ENCODE assay signal across 9 cellular contexts in genomic region chr5:171272996-171273970, GRCh38. TPM values are rescaled to one million over a fixed set of nuclear protein-coding genes. Genes with fewer than 3 reads are reported as not detected.
DNase-seq lines count a peak whose midpoint lies in the region; ATAC-seq and TF ChIP-seq lines count a peak whose summit lies in the region.
"Had no signal": no experiment of that assay in that cellular context is flagged by ENCODE, and none has a peak within 500 bp of the region (broad histone marks: within the 10 kb centered on the region; RNA-seq: fewer than 3 reads in every experiment).

No MANE protein-coding gene starts in this region.

- no peaks in the 10 kb centered on the region for H3K36me3 ChIP-seq in A673 (ENCODE audit: insufficient read depth, low read length, poor library complexity, severe bottlenecking)

- H3K4me3 Mint-ChIP-seq in endothelial cell (ENCODE audit: unreplicated experiment) = no peak overlapping the region
- no peak overlapping the region for H3K4me3 Mint-ChIP-seq in activated T-helper 1 cell treated with anti-CD3 and anti-CD28 coated beads, Interleukin-12 subunit alpha, Interleukin-12 subunit beta, Interleukin-2, Interleukin-4 antibody, amounts not matched to agents 30 ng/mL and 10 ng/mL and 1 ng/mL, durations not matched to agents 14 hours and 24 hours and 36 hours

- no peaks in the 10 kb centered on the region for H3K4me1 ChIP-seq in A673 (ENCODE audit: insufficient read depth, low read length, poor library complexity, severe bottlenecking)

- TF ChIP-seq CTCF in A673 (conservative IDR thresholded peaks at IDR 0.05; ENCODE audit: low read depth, low read length) = peak; percentile 34
- TF ChIP-seq CTCF in GM12873 (IDR thresholded peaks at IDR 0.05; ENCODE audit: insufficient read depth, low read depth, low read length, missing control alignments) = peak; percentile 59
- TF ChIP-seq CTCF in endothelial cell (IDR thresholded peaks at IDR 0.05; ENCODE audit: unreplicated experiment) = no peak

- no peaks in the 10 kb centered on the region for H3K4me1 Mint-ChIP-seq in endothelial cell (ENCODE audit: unreplicated experiment)
- H3K4me1 Mint-ChIP-seq in activated T-helper 1 cell treated with anti-CD3 and anti-CD28 coated beads, Interleukin-12 subunit alpha, Interleukin-12 subunit beta, Interleukin-2, Interleukin-4 antibody, amounts not matched to agents 30 ng/mL and 10 ng/mL and 1 ng/mL, durations not matched to agents 14 hours and 24 hours and 36 hours (ENCODE audit: low read depth) = no peaks in the 10 kb centered on the region

- no peaks in the 10 kb centered on the region for H3K36me3 Mint-ChIP-seq in endothelial cell (ENCODE audit: low read depth, unreplicated experiment)
- H3K36me3 Mint-ChIP-seq in activated T-helper 1 cell treated with anti-CD3 and anti-CD28 coated beads, Interleukin-12 subunit alpha, Interleukin-12 subunit beta, Interleukin-2, Interleukin-4 antibody, amounts not matched to agents 30 ng/mL and 10 ng/mL and 1 ng/mL, durations not matched to agents 14 hours and 24 hours and 36 hours (ENCODE audit: low read depth) = no peaks in the 10 kb centered on the region

- no TSS peak for BruUV-seq in A673 (replicated peaks; lab: Mats Ljungman, UMichigan)

- ATAC-seq in HG02798 (IDR thresholded peaks at IDR 0.05; ENCODE audit: poor library complexity, unreplicated experiment) = no peak
- ATAC-seq: Right ventricle myocardium inferior had no signal

- no peak overlapping the region for H3K27ac Mint-ChIP-seq in endothelial cell (ENCODE audit: unreplicated experiment)
- H3K27ac Mint-ChIP-seq in activated T-helper 1 cell treated with anti-CD3 and anti-CD28 coated beads, Interleukin-12 subunit alpha, Interleukin-12 subunit beta, Interleukin-2, Interleukin-4 antibody, amounts not matched to agents 30 ng/mL and 10 ng/mL and 1 ng/mL, durations not matched to agents 14 hours and 24 hours and 36 hours = no peak overlapping the region

- no peak overlapping the region for H3K27ac ChIP-seq in A673 (ENCODE audit: low read depth, low read length, poor library complexity, severe bottlenecking)

- H3K27me3 Mint-ChIP-seq in endothelial cell (ENCODE audit: unreplicated experiment) = no peaks in the 10 kb centered on the region
- H3K27me3 Mint-ChIP-seq in activated T-helper 1 cell treated with anti-CD3 and anti-CD28 coated beads, Interleukin-12 subunit alpha, Interleukin-12 subunit beta, Interleukin-2, Interleukin-4 antibody, amounts not matched to agents 30 ng/mL and 10 ng/mL and 1 ng/mL, durations not matched to agents 14 hours and 24 hours and 36 hours (ENCODE audit: insufficient read depth) = peaks cover 10% of the 10 kb centered on the region

- H3K4me3 ChIP-seq in A673 (ENCODE audit: low read depth, low read length, poor library complexity, severe bottlenecking) = no peak overlapping the region

- no peaks in the 10 kb centered on the region for H3K27me3 ChIP-seq in A673 (replicated peaks; ENCODE audit: insufficient read depth, low read depth, low read length, poor library complexity)

- CTCF ChIA-PET in A673 (lab: Charles Lee) = no interaction called here

- H3K9me3 ChIP-seq in A673 (ENCODE audit: low read depth, low read length, poor library complexity, severe bottlenecking) = no peaks in the 10 kb centered on the region

- no peaks in the 10 kb centered on the region for H3K9me3 Mint-ChIP-seq in endothelial cell (ENCODE audit: unreplicated experiment)
- H3K9me3 Mint-ChIP-seq in activated T-helper 1 cell treated with anti-CD3 and anti-CD28 coated beads, Interleukin-12 subunit alpha, Interleukin-12 subunit beta, Interleukin-2, Interleukin-4 antibody, amounts not matched to agents 30 ng/mL and 10 ng/mL and 1 ng/mL, durations not matched to agents 14 hours and 24 hours and 36 hours = no peaks in the 10 kb centered on the region

- DNase-seq in A673 (ENCODE audit: low spot score) = no peak
- DNase-seq in NOMO-1 (lab: John Stamatoyannopoulos, UW; ENCODE audit: unreplicated experiment in 2 of 2) = peak; percentile 6 to 9
- DNase-seq in endothelial cell (ENCODE audit: low spot score) = peak; percentile 14
- DNase-seq in germinal center (ENCODE audit: low spot score) = no peak
- no peak for DNase-seq in activated T-helper 1 cell treated with anti-CD3 and anti-CD28 coated beads, Interleukin-12 subunit alpha, Interleukin-12 subunit beta, Interleukin-2, Interleukin-4 antibody, amounts not matched to agents 30 ng/mL and 10 ng/mL and 1 ng/mL, durations not matched to agents 14 hours and 24 hours and 36 hours (ENCODE audit: low spot score)
- no peak for DNase-seq in epidermal melanocyte (ENCODE audit: insufficient read length, low spot score)

- intact Hi-C loops in A673 (cut with micrococcal nuclease; ENCODE audit: unreplicated experiment) = loop anchor here (5.0 kb wide), 1 partner anchor 64 kb away; no protein-coding TSS in a partner anchor
- intact Hi-C loops in activated T-helper 1 cell treated with anti-CD3 and anti-CD28 coated beads, Interleukin-12 subunit alpha, Interleukin-12 subunit beta, Interleukin-2, Interleukin-4 antibody, amounts not matched to agents 30 ng/mL and 10 ng/mL and 1 ng/mL, durations not matched to agents 14 hours and 24 hours and 36 hours (cut with micrococcal nuclease) = no loop called here

- POLR2A ChIA-PET in A673 (lab: Charles Lee; ENCODE audit: low non-redundant PET) = no interaction called here

RNA-seq across cellular contexts. Expression of gene TLX3, which starts 35.8 kb away (rescaled TPM):
- total RNA-seq in A673 (2021) (not detected in 2 replicates), endothelial cell (ENCODE audit: unreplicated experiment) (0.23 TPM)
- total RNA-seq in activated T-helper 1 cell treated with anti-CD3 and anti-CD28 coated beads, Interleukin-12 subunit alpha, Interleukin-12 subunit beta, Interleukin-2, Interleukin-4 antibody, amounts not matched to agents 30 ng/mL and 10 ng/mL and 1 ng/mL, durations not matched to agents 14 hours and 24 hours and 36 hours = not detected in 2 replicates
- total RNA-seq: Right ventricle myocardium inferior had no signal

Comparison
In these comparisons a context has a peak if more than half of its experiments do, and no peak if none do; other contexts are left out.
1. DNase-seq: peak in NOMO-1 (2 of 2) and endothelial cell (single experiment); none in A673 (single experiment), germinal center (single experiment), activated T-helper 1 cell treated with anti-CD3 and anti-CD28 coated beads, Interleukin-12 subunit alpha, Interleukin-12 subunit beta, Interleukin-2, Interleukin-4 antibody, amounts not matched to agents 30 ng/mL and 10 ng/mL and 1 ng/mL, durations not matched to agents 14 hours and 24 hours and 36 hours (single experiment) and epidermal melanocyte (single experiment).